ENCODE assay signal across 21 cellular contexts in the genomic region with DNA sequence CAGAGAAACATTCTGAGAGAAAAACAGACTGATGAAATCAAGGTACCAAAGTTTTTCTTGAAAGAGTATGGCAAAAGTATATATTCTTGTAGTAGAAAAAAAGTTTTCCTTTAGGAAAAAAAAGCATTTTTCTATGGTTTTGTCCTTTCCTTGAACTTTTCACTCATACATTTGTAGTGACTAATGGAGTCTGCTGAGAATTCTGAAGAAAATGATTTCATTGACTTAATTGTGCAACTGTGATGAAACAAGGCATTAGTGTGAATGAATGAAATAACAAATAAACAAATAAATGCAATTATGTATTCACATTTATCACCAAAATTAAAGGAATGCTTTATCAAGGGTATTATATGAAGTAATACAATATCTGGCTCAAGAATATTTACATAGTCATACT. TPM values are rescaled to one million over a fixed set of nuclear protein-coding genes. Genes with fewer than 3 reads are reported as not detected.
A peak's percentile ranks its signal among the peaks of the same experiment; 100 is the strongest.
DNase-seq lines count a peak whose midpoint lies in the region; ATAC-seq, FAIRE-seq and TF ChIP-seq lines count a peak whose summit lies in the region.
"Had no signal": no experiment of that assay in that cellular context is flagged by ENCODE, and none has a peak within 500 bp of the region (broad histone marks: within the 10 kb centered on the region; RNA-seq: fewer than 3 reads in every experiment).

No MANE protein-coding gene starts in this region.

- no peak overlapping the region for H3K27ac Mint-ChIP-seq in progenitor cell of endocrine pancreas

- no peaks in the 10 kb centered on the region for H3K36me3 ChIP-seq in brain microvascular endothelial cell (replicated peaks)
- no peaks in the 10 kb centered on the region for H3K36me3 ChIP-seq in fibroblast of lung (ENCODE audit: control insufficient read depth, insufficient read depth, low read length)
- H3K36me3 ChIP-seq in MG63 = no peaks in the 10 kb centered on the region
- no peaks in the 10 kb centered on the region for H3K36me3 ChIP-seq in HepG2 (replicated peaks in 1 of 2; ENCODE audit: control insufficient read depth in 1 of 2, insufficient read depth in 2 of 2, low read length in 2 of 2)

- H3K27ac ChIP-seq in brain microvascular endothelial cell (peak overlapping the region; percentile 70), fibroblast of lung (ENCODE audit: insufficient read depth, low read length) (no peak overlapping the region), HepG2 (ENCODE audit: extremely low read length, insufficient read depth, low read length) (no peak overlapping the region)
- H3K27ac ChIP-seq: PC-9, RWPE1 had no signal

- TF ChIP-seq POLR2A in HepG2 (IDR thresholded peaks at IDR 0.05; ENCODE audit: insufficient read depth in 1 of 2, low read depth in 2 of 2, low read length in 2 of 2) = no peak

- FAIRE-seq in HepG2 (lab: Jason Lieb, UNC) = no peak
- FAIRE-seq: G401.6 had no signal

- no peak for ATAC-seq in HG02884 (IDR thresholded peaks at IDR 0.05; ENCODE audit: unreplicated experiment)
- ATAC-seq in HepG2 = no peak

- H2AFZ ChIP-seq in fibroblast of lung (ENCODE audit: low read length) (no peak overlapping the region), HepG2 (ENCODE audit: low read length) (no peak overlapping the region)
- H2AFZ ChIP-seq: PC-9 had no signal

- CTCF ChIA-PET in HepG2 (lab: Yijun Ruan, JAX; ENCODE audit: low intra/inter-chr PET ratio, low total read pairs) = no interaction called here

- H3K9me3 ChIP-seq in fibroblast of lung (ENCODE audit: control insufficient read depth, insufficient read depth, low read depth, low read length) (no peaks in the 10 kb centered on the region), MG63 (no peaks in the 10 kb centered on the region), HepG2 (ENCODE audit: low read length) (no peaks in the 10 kb centered on the region)

- H3K27me3 ChIP-seq in brain microvascular endothelial cell (replicated peaks) = no peaks in the 10 kb centered on the region
- no peaks in the 10 kb centered on the region for H3K27me3 ChIP-seq in fibroblast of lung (ENCODE audit: control insufficient read depth, insufficient read depth, low read length)
- no peaks in the 10 kb centered on the region for H3K27me3 ChIP-seq in MG63
- no peaks in the 10 kb centered on the region for H3K27me3 ChIP-seq in HepG2 (ENCODE audit: control insufficient read depth in 1 of 2, insufficient read depth in 2 of 2, low read length in 2 of 2)

- no peaks in the 10 kb centered on the region for H4K20me1 ChIP-seq in fibroblast of lung (ENCODE audit: control insufficient read depth, extremely low read depth, insufficient read depth, low read length)
- no peaks in the 10 kb centered on the region for H4K20me1 ChIP-seq in HepG2 (ENCODE audit: insufficient read depth, low read length)

- peaks cover 8% of the 10 kb centered on the region for H3K4me1 Mint-ChIP-seq in progenitor cell of endocrine pancreas (ENCODE audit: low read depth)

- no peaks in the 10 kb centered on the region for H3K36me3 Mint-ChIP-seq in progenitor cell of endocrine pancreas (ENCODE audit: insufficient read depth)

- no peak overlapping the region for H3K4me3 Mint-ChIP-seq in progenitor cell of endocrine pancreas (ENCODE audit: low read depth)

- H3K4me2 ChIP-seq in fibroblast of lung (ENCODE audit: extremely low read depth, insufficient read depth, low read length) (no peak overlapping the region), HepG2 (ENCODE audit: low read depth, low read length) (no peak overlapping the region)
- H3K4me2 ChIP-seq: PC-9 had no signal

- in situ Hi-C loops in brain microvascular endothelial cell (cut with HindIII; ENCODE audit: low pct_ligation_motif_present, low sequenced_read_pairs) (no loop called here), HepG2 (cut with HindIII; ENCODE audit: extremely low pct_ligation_motif_present, low pct_unique_long_range_greater_than_20kb) (no loop called here)

- TF ChIP-seq EP300 in HepG2 (IDR thresholded peaks at IDR 0.05; ENCODE audit: low read depth in 2 of 2, low read length in 2 of 2) = no peak
- no peak for TF ChIP-seq EP300 in HepG2 (CRISPR knock-in tag; IDR thresholded peaks at IDR 0.05; ENCODE audit: borderline replicate concordance)

- POLR2A ChIA-PET in HepG2 (lab: Yijun Ruan, JAX) = no interaction called here

- DNase-seq in HS-5 (ENCODE audit: low read depth) (peak; percentile 5), brain microvascular endothelial cell (no peak), fibroblast of lung (ENCODE audit: low read depth in 2 of 2) (peak; percentile 7 to 43), renal cortical epithelial cell (ENCODE audit: low read depth) (peak; percentile 7), MG63 (no peak), HepG2 (ENCODE audit: low spot score) (no peak), progenitor cell of endocrine pancreas (ENCODE audit: low spot score, unreplicated experiment) (no peak)
- DNase-seq: C1 segment of cervical spinal cord, DND-41, KBM-7, MV-4-11, NCI-H187, NCI-H2227 treated with DMSO at 0.1 percent for 48 hours, NCI-H524, NCI-H82, PC-9 had no signal

- H3K9me3 Mint-ChIP-seq in progenitor cell of endocrine pancreas (ENCODE audit: low read depth) = no peaks in the 10 kb centered on the region

- TF ChIP-seq CTCF in brain microvascular endothelial cell (IDR thresholded peaks at IDR 0.05; ENCODE audit: low read depth, low read length, missing control alignments) (no peak), fibroblast of lung (conservative IDR thresholded peaks at IDR 0.05 in 1 of 2, IDR thresholded peaks at IDR 0.05 in 1 of 2; ENCODE audit: low read depth in 1 of 2, low read length in 2 of 2) (no peak), HepG2 (CRISPR knock-in tag; IDR thresholded peaks at IDR 0.05) (no peak), progenitor cell of endocrine pancreas (IDR thresholded peaks at IDR 0.05; ENCODE audit: unreplicated experiment) (no peak)

- no TSS peak for BruUV-seq in HepG2 (replicated peaks; lab: Mats Ljungman, UMichigan)

- TF ChIP-seq RAD21 in HepG2 (CRISPR knock-in tag; IDR thresholded peaks at IDR 0.05) = no peak

- H3K9ac ChIP-seq in fibroblast of lung (ENCODE audit: insufficient read depth, low read length) = no peak overlapping the region
- no peak overlapping the region for H3K9ac ChIP-seq in HepG2 (ENCODE audit: insufficient read depth, low read depth, low read length)

- H3K79me2 ChIP-seq in fibroblast of lung (ENCODE audit: control insufficient read depth, insufficient read depth, low read length) = no peaks in the 10 kb centered on the region
- no peaks in the 10 kb centered on the region for H3K79me2 ChIP-seq in HepG2 (ENCODE audit: insufficient read depth, low read length)

- intact Hi-C loops in HepG2 (cut with micrococcal nuclease; ENCODE audit: unreplicated experiment) = no loop called here

- H3K4me3 ChIP-seq in brain microvascular endothelial cell (ENCODE audit: low read depth, low read length) = no peak overlapping the region
- H3K4me3 ChIP-seq in fibroblast of lung (replicated peaks in 1 of 4; ENCODE audit: control extremely low read depth in 1 of 4, insufficient read depth in 1 of 4, low read depth in 3 of 4, low read length in 4 of 4) = no peak overlapping the region
- no peak overlapping the region for H3K4me3 ChIP-seq in MG63
- H3K4me3 ChIP-seq in HepG2 (replicated peaks in 1 of 3; ENCODE audit: insufficient read depth in 1 of 3, low read depth in 2 of 3, low read length in 3 of 3) = no peak overlapping the region
- H3K4me3 ChIP-seq: PC-9 had no signal

- H3K27me3 Mint-ChIP-seq in progenitor cell of endocrine pancreas = no peaks in the 10 kb centered on the region

- H3K4me1 ChIP-seq in fibroblast of lung (ENCODE audit: control insufficient read depth, extremely low read depth, insufficient read depth, low read length) = no peaks in the 10 kb centered on the region
- peaks cover 6% of the 10 kb centered on the region for H3K4me1 ChIP-seq in HepG2 (ENCODE audit: insufficient read depth, low read length)

RNA-seq across cellular contexts. Expression of a gene that starts 5.7 kb away (rescaled TPM):
- total RNA-seq in fibroblast of lung = not detected in 2 replicates
- not detected in 2 replicates for polyA plus RNA-seq in fibroblast of lung
- polyA plus RNA-seq in fibroblast of lung (2012) = not detected in 2 replicates
- polyA minus RNA-seq in fibroblast of lung (ENCODE audit: low replicate concordance) = not detected in 2 replicates
- not detected in 2 replicates for total RNA-seq in renal cortical epithelial cell
- not detected in 2 replicates for total RNA-seq in MG63 (2014; rRNA removed; shearing (Covaris generic); ENCODE audit: low replicate concordance)
- not detected in 2 replicates for total RNA-seq in HepG2 (2016; rRNA removed; fragmentation: Illumina TruSeq; extraction: Trizol)
- not detected in 2 replicates for total RNA-seq in HepG2 (2016; cell fraction: cytosol; rRNA removed; fragmentation: Illumina TruSeq; extraction: Trizol; ENCODE audit: low read depth)
- total RNA-seq in HepG2 (2016; cell fraction: insoluble cytoplasmic fraction; rRNA removed; fragmentation: Illumina TruSeq; extraction: Trizol) = not detected in 2 replicates
- not detected in 2 replicates for total RNA-seq in HepG2 (2016; cell fraction: membrane; rRNA removed; fragmentation: Illumina TruSeq; extraction: Trizol)
- total RNA-seq in HepG2 (2016; cell fraction: nucleus; rRNA removed; fragmentation: Illumina TruSeq; extraction: Trizol) = not detected in 2 replicates
- not detected in 2 replicates for polyA plus RNA-seq in HepG2 (2011; rRNA removed)
- 0.12 TPM in 1 of 2 replicates, not detected in the other for polyA plus RNA-seq in HepG2 (2011; cell fraction: cytosol; rRNA removed)
- not detected in 2 replicates for polyA plus RNA-seq in HepG2 (2011; cell fraction: nucleus; rRNA removed)
- not detected in 2 replicates for polyA plus RNA-seq in HepG2 (2012)
- not detected in 2 replicates for polyA plus RNA-seq in HepG2 (2016; cell fraction: cytosol; fragmentation: Illumina TruSeq; extraction: Trizol; ENCODE audit: low read depth)
- not detected in 2 replicates for polyA plus RNA-seq in HepG2 (2016; cell fraction: insoluble cytoplasmic fraction; fragmentation: Illumina TruSeq; extraction: Trizol; ENCODE audit: low read depth)
- polyA plus RNA-seq in HepG2 (2016; cell fraction: membrane; fragmentation: Illumina TruSeq; extraction: Trizol; ENCODE audit: low read depth) = not detected in 2 replicates
- not detected in 2 replicates for polyA plus RNA-seq in HepG2 (2016; cell fraction: nucleus; fragmentation: Illumina TruSeq; extraction: Trizol; ENCODE audit: insufficient read depth, low read depth)
- not detected in 2 replicates for polyA minus RNA-seq in HepG2 (2011; rRNA and poly(A)+ RNA removed; ENCODE audit: low replicate concordance)
- not detected in 2 replicates for polyA minus RNA-seq in HepG2 (2011; cell fraction: cytosol; rRNA and poly(A)+ RNA removed)
- not detected in 2 replicates for polyA minus RNA-seq in HepG2 (2011; cell fraction: nucleus; rRNA and poly(A)+ RNA removed)
- total RNA-seq in progenitor cell of endocrine pancreas = not detected in 2 replicates
- total RNA-seq: A673, H4, PC-9 had no signal

RNA-seq across cellular contexts. Expression of a gene that starts 29.0 kb away (rescaled TPM):
- total RNA-seq in fibroblast of lung (not detected in 2 replicates), renal cortical epithelial cell (not detected in 2 replicates), HepG2 (2016; rRNA removed; fragmentation: Illumina TruSeq; extraction: Trizol) (not detected in 2 replicates), progenitor cell of endocrine pancreas (not detected in 2 replicates)
- polyA plus RNA-seq in fibroblast of lung (not detected in 2 replicates), HepG2 (2011; rRNA removed) (0.15 TPM in 1 of 2 replicates, not detected in the other)
- polyA plus RNA-seq in fibroblast of lung (2012) = not detected in 2 replicates
- not detected in 2 replicates for polyA minus RNA-seq in fibroblast of lung (ENCODE audit: low replicate concordance)
- total RNA-seq in MG63 (2014; rRNA removed; shearing (Covaris generic); ENCODE audit: low replicate concordance) = not detected in 2 replicates
- not detected in 2 replicates for total RNA-seq in HepG2 (2016; cell fraction: cytosol; rRNA removed; fragmentation: Illumina TruSeq; extraction: Trizol; ENCODE audit: low read depth)
- total RNA-seq in HepG2 (2016; cell fraction: insoluble cytoplasmic fraction; rRNA removed; fragmentation: Illumina TruSeq; extraction: Trizol) = not detected in 2 replicates
- not detected in 2 replicates for total RNA-seq in HepG2 (2016; cell fraction: membrane; rRNA removed; fragmentation: Illumina TruSeq; extraction: Trizol)
- not detected in 2 replicates for total RNA-seq in HepG2 (2016; cell fraction: nucleus; rRNA removed; fragmentation: Illumina TruSeq; extraction: Trizol)
- polyA plus RNA-seq in HepG2 (2011; cell fraction: cytosol; rRNA removed) = 0.15 TPM in 1 of 2 replicates, not detected in the other
- polyA plus RNA-seq in HepG2 (2011; cell fraction: nucleus; rRNA removed) = 0.21 and 0.29 TPM in 2 replicates
- polyA plus RNA-seq in HepG2 (2012) = 0.31 TPM in 1 of 2 replicates, not detected in the other
- polyA plus RNA-seq in HepG2 (2016; cell fraction: cytosol; fragmentation: Illumina TruSeq; extraction: Trizol; ENCODE audit: low read depth) = not detected in 2 replicates
- polyA plus RNA-seq in HepG2 (2016; cell fraction: insoluble cytoplasmic fraction; fragmentation: Illumina TruSeq; extraction: Trizol; ENCODE audit: low read depth) = not detected in 2 replicates
- not detected in 2 replicates for polyA plus RNA-seq in HepG2 (2016; cell fraction: membrane; fragmentation: Illumina TruSeq; extraction: Trizol; ENCODE audit: low read depth)
- not detected in 2 replicates for polyA plus RNA-seq in HepG2 (2016; cell fraction: nucleus; fragmentation: Illumina TruSeq; extraction: Trizol; ENCODE audit: insufficient read depth, low read depth)
- not detected in 2 replicates for polyA minus RNA-seq in HepG2 (2011; rRNA and poly(A)+ RNA removed; ENCODE audit: low replicate concordance)
- not detected in 2 replicates for polyA minus RNA-seq in HepG2 (2011; cell fraction: cytosol; rRNA and poly(A)+ RNA removed)
- not detected in 2 replicates for polyA minus RNA-seq in HepG2 (2011; cell fraction: nucleus; rRNA and poly(A)+ RNA removed)
- total RNA-seq: A673, H4, PC-9 had no signal

RNA-seq across cellular contexts. Expression of a gene that starts 59.2 kb away (rescaled TPM):
- total RNA-seq in fibroblast of lung (not detected in 2 replicates), renal cortical epithelial cell (not detected in 2 replicates), HepG2 (2016; rRNA removed; fragmentation: Illumina TruSeq; extraction: Trizol) (not detected in 2 replicates), progenitor cell of endocrine pancreas (not detected in 2 replicates)
- polyA plus RNA-seq in fibroblast of lung (not detected in 2 replicates), HepG2 (2011; rRNA removed) (not detected in 2 replicates)
- not detected in 2 replicates for polyA plus RNA-seq in fibroblast of lung (2012)
- not detected in 2 replicates for polyA minus RNA-seq in fibroblast of lung (ENCODE audit: low replicate concordance)
- not detected in 2 replicates for total RNA-seq in MG63 (2014; rRNA removed; shearing (Covaris generic); ENCODE audit: low replicate concordance)
- not detected in 2 replicates for total RNA-seq in HepG2 (2016; cell fraction: cytosol; rRNA removed; fragmentation: Illumina TruSeq; extraction: Trizol; ENCODE audit: low read depth)
- not detected in 2 replicates for total RNA-seq in HepG2 (2016; cell fraction: insoluble cytoplasmic fraction; rRNA removed; fragmentation: Illumina TruSeq; extraction: Trizol)
- not detected in 2 replicates for total RNA-seq in HepG2 (2016; cell fraction: membrane; rRNA removed; fragmentation: Illumina TruSeq; extraction: Trizol)
- not detected in 2 replicates for total RNA-seq in HepG2 (2016; cell fraction: nucleus; rRNA removed; fragmentation: Illumina TruSeq; extraction: Trizol)
- not detected in 2 replicates for polyA plus RNA-seq in HepG2 (2011; cell fraction: cytosol; rRNA removed)
- not detected in 2 replicates for polyA plus RNA-seq in HepG2 (2011; cell fraction: nucleus; rRNA removed)
- not detected in 2 replicates for polyA plus RNA-seq in HepG2 (2012)
- polyA plus RNA-seq in HepG2 (2016; cell fraction: cytosol; fragmentation: Illumina TruSeq; extraction: Trizol; ENCODE audit: low read depth) = not detected in 2 replicates
- not detected in 2 replicates for polyA plus RNA-seq in HepG2 (2016; cell fraction: insoluble cytoplasmic fraction; fragmentation: Illumina TruSeq; extraction: Trizol; ENCODE audit: low read depth)
- polyA plus RNA-seq in HepG2 (2016; cell fraction: membrane; fragmentation: Illumina TruSeq; extraction: Trizol; ENCODE audit: low read depth) = not detected in 2 replicates
- not detected in 2 replicates for polyA plus RNA-seq in HepG2 (2016; cell fraction: nucleus; fragmentation: Illumina TruSeq; extraction: Trizol; ENCODE audit: insufficient read depth, low read depth)
- not detected in 2 replicates for polyA minus RNA-seq in HepG2 (2011; rRNA and poly(A)+ RNA removed; ENCODE audit: low replicate concordance)
- not detected in 2 replicates for polyA minus RNA-seq in HepG2 (2011; cell fraction: cytosol; rRNA and poly(A)+ RNA removed)
- polyA minus RNA-seq in HepG2 (2011; cell fraction: nucleus; rRNA and poly(A)+ RNA removed) = not detected in 2 replicates
- total RNA-seq: A673, PC-9 had no signal

Comparison
In these comparisons a context has a peak if more than half of its experiments do, and no peak if none do; other contexts are left out.
1. DNase-seq: peak in HS-5 (single experiment), fibroblast of lung (2 of 2) and renal cortical epithelial cell (single experiment); none in brain microvascular endothelial cell (single experiment), MG63 (single experiment), HepG2 (single experiment) and progenitor cell of endocrine pancreas (single experiment).